Comparison of ENCODE assay signal across 17 cellular contexts in the genomic region with DNA sequence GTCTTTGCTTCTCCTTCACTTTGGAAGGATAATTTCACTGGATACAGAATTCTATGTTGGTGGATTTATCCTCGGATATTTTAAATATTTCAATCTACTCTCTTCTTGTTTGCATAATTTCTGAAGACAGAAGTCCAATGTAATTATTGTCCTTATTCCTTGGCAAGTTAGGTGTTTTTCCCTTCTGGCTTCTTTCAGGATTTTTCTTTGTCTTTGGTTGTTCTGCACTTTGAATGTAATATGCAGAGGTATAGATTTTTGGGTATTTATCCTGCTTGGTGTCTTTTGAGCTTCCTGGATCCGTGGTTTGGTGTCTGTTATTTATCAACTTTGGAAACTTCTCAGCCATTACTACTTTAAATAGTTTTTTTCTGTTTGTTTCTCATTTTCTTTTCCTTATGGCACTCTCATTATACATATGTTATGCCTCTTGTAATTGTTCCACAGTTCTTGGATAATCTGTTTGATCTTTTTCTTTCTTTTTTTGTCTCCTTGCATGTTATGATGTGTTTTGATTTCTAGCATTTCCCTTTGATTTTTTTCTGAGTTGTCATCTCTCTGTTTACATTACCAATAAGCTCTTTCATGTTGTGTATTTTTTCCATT. TPM values are rescaled to one million over a fixed set of nuclear protein-coding genes. Genes with fewer than 3 reads are reported as not detected.
DNase-seq lines count a peak whose midpoint lies in the region; ATAC-seq and TF ChIP-seq lines count a peak whose summit lies in the region.
"Had no signal": no experiment of that assay in that cellular context is flagged by ENCODE, and none has a peak within 500 bp of the region (broad histone marks: within the 10 kb centered on the region; RNA-seq: fewer than 3 reads in every experiment).

No MANE protein-coding gene starts in this region.

- TF ChIP-seq RAD21 in HCT116 (IDR thresholded peaks at IDR 0.05; ENCODE audit: low read depth) = no peak

- DNase-seq in HCT116 (ENCODE audit: low read depth, low spot score) = no peak
- peak; percentile 20 for DNase-seq in OCI-M1 (lab: John Stamatoyannopoulos, UW)
- peak; percentile 12 to 32 for DNase-seq in foreskin keratinocyte
- no peak for DNase-seq in left colon
- DNase-seq in SKM-1 (lab: John Stamatoyannopoulos, UW; ENCODE audit: unreplicated experiment) = no peak
- no peak for DNase-seq in NCI-H1048 (lab: John Stamatoyannopoulos, UW)
- DNase-seq: 8988T; ACHN; BE2C; C1 segment of cervical spinal cord; Caco-2; Calu3; CD4-positive, alpha-beta memory T cell; CD4-positive, CD25-positive, alpha-beta regulatory T cell; DMS79 treated with DMSO at 0.1 percent for 48 hours; GF-D8 had no signal

- H3K4me2 ChIP-seq in HCT116 (ENCODE audit: low read length) = no peak overlapping the region
- H3K4me2 ChIP-seq: BLaER1 had no signal

- H3K36me3 ChIP-seq in HCT116 (ENCODE audit: control insufficient read depth in 1 of 2, insufficient read depth in 2 of 2, low read length in 2 of 2) = no peaks in the 10 kb centered on the region
- H3K36me3 ChIP-seq: BE2C, BLaER1 had no signal

- H3K4me1 ChIP-seq in HCT116 (ENCODE audit: control insufficient read depth in 1 of 2, insufficient read depth in 2 of 2, low read length in 2 of 2) (no peaks in the 10 kb centered on the region), foreskin keratinocyte (peaks cover 8% of the 10 kb centered on the region)
- H3K4me1 ChIP-seq: BE2C, BLaER1, Caco-2 had no signal

- ATAC-seq in HCT116 (no peak), foreskin keratinocyte (no peak), left colon (no peak)

- no peak overlapping the region for H3K9ac ChIP-seq in HCT116 (ENCODE audit: low read length)
- H3K9ac ChIP-seq: BLaER1 had no signal

- TF ChIP-seq CTCF in HCT116 (IDR thresholded peaks at IDR 0.05 in 2 of 3, conservative IDR thresholded peaks at IDR 0.05 in 1 of 3; ENCODE audit: borderline replicate concordance in 1 of 3, insufficient read depth in 1 of 3, low read depth in 2 of 3, low read length in 2 of 3) = no peak
- no peak for TF ChIP-seq CTCF in foreskin keratinocyte (conservative IDR thresholded peaks at IDR 0.05)

- H3K27me3 ChIP-seq in HCT116 (ENCODE audit: insufficient read depth, low read length) = no peaks in the 10 kb centered on the region
- H3K27me3 ChIP-seq in foreskin keratinocyte = no peaks in the 10 kb centered on the region
- H3K27me3 ChIP-seq: BE2C, BLaER1 had no signal

- no peaks in the 10 kb centered on the region for H3K9me2 ChIP-seq in HCT116 (ENCODE audit: insufficient read depth)

- no peak overlapping the region for H3K27ac ChIP-seq in HCT116 (ENCODE audit: low read depth, low read length)
- no peak overlapping the region for H3K27ac ChIP-seq in foreskin keratinocyte
- H3K27ac ChIP-seq: BLaER1 had no signal

- no peak for TF ChIP-seq POLR2A in HCT116 (IDR thresholded peaks at IDR 0.05; ENCODE audit: borderline replicate concordance, extremely low read depth, insufficient read depth, insufficient read length)

- no TSS peak for BruUV-seq in HCT116 (replicated peaks; lab: Mats Ljungman, UMichigan)

- RAD21 ChIA-PET in HCT116 (lab: Charles Lee; ENCODE audit: low non-redundant PET in 1 of 2, low total read pairs in 2 of 2, uncharacterized antibody in 2 of 2, unreplicated experiment in 2 of 2) = no interaction called here

- POLR2A ChIA-PET in HCT116 (lab: Charles Lee) = no interaction called here

- intact Hi-C loops in HCT116 (cut with micrococcal nuclease) = no loop called here
- intact Hi-C loops in left colon (cut with DNase I, micrococcal nuclease) = no loop called here

- no peaks in the 10 kb centered on the region for H3K79me2 ChIP-seq in HCT116 (ENCODE audit: insufficient read depth, low read length)

- no peak overlapping the region for H3K4me3 ChIP-seq in HCT116 (replicated peaks in 1 of 2; ENCODE audit: low read depth in 1 of 2, low read length in 2 of 2)
- H3K4me3 ChIP-seq: BLaER1 had no signal

- CTCF ChIA-PET in HCT116 (lab: Charles Lee) = no interaction called here

- no peaks in the 10 kb centered on the region for H4K20me1 ChIP-seq in HCT116 (ENCODE audit: insufficient read depth)
- H4K20me1 ChIP-seq: BLaER1 had no signal

- H3K9me3 ChIP-seq in HCT116 (ENCODE audit: control insufficient read depth in 1 of 2, insufficient read depth in 1 of 2, low read depth in 1 of 2, low read length in 2 of 2) = peaks cover 0 to 24% of the 10 kb centered on the region in 2 experiments; a peak in 1 of 4 replicates
- H3K9me3 ChIP-seq: BE2C had no signal

- no peak overlapping the region for H2AFZ ChIP-seq in HCT116 (ENCODE audit: low read depth, low read length, poor library complexity, severe bottlenecking)

TF ChIP-seq in HCT116, 20 proteins besides CTCF, POLR2A, EP300 and RAD21:
- TF ChIP-seq CBX3 (IDR thresholded peaks at IDR 0.05; ENCODE audit: low read depth) (peak; percentile 87; the same call in 1 of the 2 replicates), FOSL1 (IDR thresholded peaks at IDR 0.05; ENCODE audit: low read depth) (no peak)

RNA-seq across cellular contexts. Expression of gene ATXN1, which starts 48.6 kb away (rescaled TPM):
- total RNA-seq in HCT116 (2021; ENCODE audit: unreplicated experiment) = 21.0 TPM
- polyA plus RNA-seq in HCT116 (2012) = 7.9 and 9.7 TPM in 2 replicates
- total RNA-seq in foreskin keratinocyte = 7.2 and 11.9 TPM in 2 replicates
- polyA plus RNA-seq in foreskin keratinocyte = 2.4 and 3.0 TPM in 2 replicates
- 10 to 100 TPM; 26.9 to 55.1 TPM for total RNA-seq in left colon

Comparison
In these comparisons a context has a peak if more than half of its experiments do, and no peak if none do; other contexts are left out.
1. DNase-seq: peak in OCI-M1 (single experiment) and foreskin keratinocyte (2 of 2); none in HCT116 (single experiment), left colon (0 of 2), SKM-1 (single experiment) and NCI-H1048 (single experiment).